In genomic region chr6:109801794-109802193, GRCh38 we compare ENCODE assay signal across 26 cellular contexts.
"Had no signal": no experiment of that assay in that cellular context is flagged by ENCODE, and none has a peak within 500 bp of the region (broad histone marks: within the 10 kb centered on the region; RNA-seq: fewer than 3 reads in every experiment).

No MANE protein-coding gene starts in this region.

- H3K4me2 ChIP-seq: neural progenitor cell had no signal

- H3K4me3 ChIP-seq: neural progenitor cell, ovary, psoas muscle, right lobe of liver, sigmoid colon, stomach, thoracic aorta, thyroid gland, tibial nerve, upper lobe of left lung, vagina had no signal

- H3K4me3 Mint-ChIP-seq: nephron; neural progenitor cell; stimulated activated effector memory CD8-positive, alpha-beta T cell treated with anti-CD3 and anti-CD28 coated beads, Interleukin-12 subunit alpha, Interleukin-12 subunit beta, amount 100 ng/mL, for 72 hours; stimulated activated naive B cell treated with anti-CD40 and anti-IgM and Interleukin-4, amounts not matched to agents 10 μg/mL and 1 μg/mL and 100 μg/mL, for 72 hours; stimulated activated naive CD8-positive, alpha-beta T cell treated with anti-CD3 and anti-CD28 coated beads, Interleukin-15, Interleukin-2, amounts not matched to agents 100 ng/mL and 50 ng/mL, for 24 hours had no signal

- H3K9me3 Mint-ChIP-seq: nephron; neural progenitor cell; stimulated activated effector memory CD8-positive, alpha-beta T cell treated with anti-CD3 and anti-CD28 coated beads, Interleukin-12 subunit alpha, Interleukin-12 subunit beta, amount 100 ng/mL, for 72 hours; stimulated activated naive B cell treated with anti-CD40 and anti-IgM and Interleukin-4, amounts not matched to agents 10 μg/mL and 1 μg/mL and 100 μg/mL, for 72 hours; stimulated activated naive CD8-positive, alpha-beta T cell treated with anti-CD3 and anti-CD28 coated beads, Interleukin-15, Interleukin-2, amounts not matched to agents 100 ng/mL and 50 ng/mL, for 24 hours had no signal

- H3K27me3 ChIP-seq: neural progenitor cell, ovary, right lobe of liver, sigmoid colon, stomach, thyroid gland, tibial nerve, upper lobe of left lung, vagina had no signal

- H3K27me3 Mint-ChIP-seq: progenitor cell of endocrine pancreas; stimulated activated naive B cell treated with anti-CD40 and anti-IgM and Interleukin-4, amounts not matched to agents 10 μg/mL and 1 μg/mL and 100 μg/mL, for 72 hours; stimulated activated naive CD8-positive, alpha-beta T cell treated with anti-CD3 and anti-CD28 coated beads, Interleukin-15, Interleukin-2, amounts not matched to agents 100 ng/mL and 50 ng/mL, for 24 hours had no signal

- H3K4me1 ChIP-seq: parathyroid adenoma, psoas muscle, right lobe of liver, sigmoid colon, stomach, thyroid gland, tibial nerve, upper lobe of left lung, vagina had no signal

- H3K36me3 Mint-ChIP-seq: neural progenitor cell; stimulated activated effector memory CD8-positive, alpha-beta T cell treated with anti-CD3 and anti-CD28 coated beads, Interleukin-12 subunit alpha, Interleukin-12 subunit beta, amount 100 ng/mL, for 72 hours had no signal

- H3K4me1 Mint-ChIP-seq: nephron; stimulated activated effector memory CD8-positive, alpha-beta T cell treated with anti-CD3 and anti-CD28 coated beads, Interleukin-12 subunit alpha, Interleukin-12 subunit beta, amount 100 ng/mL, for 72 hours had no signal

- H3K27ac Mint-ChIP-seq: nephron; neural progenitor cell; progenitor cell of endocrine pancreas; stimulated activated effector memory CD8-positive, alpha-beta T cell treated with anti-CD3 and anti-CD28 coated beads, Interleukin-12 subunit alpha, Interleukin-12 subunit beta, amount 100 ng/mL, for 72 hours; stimulated activated naive B cell treated with anti-CD40 and anti-IgM and Interleukin-4, amounts not matched to agents 10 μg/mL and 1 μg/mL and 100 μg/mL, for 72 hours; stimulated activated naive CD8-positive, alpha-beta T cell treated with anti-CD3 and anti-CD28 coated beads, Interleukin-15, Interleukin-2, amounts not matched to agents 100 ng/mL and 50 ng/mL, for 24 hours had no signal

- H3K36me3 ChIP-seq: neural progenitor cell, ovary, right lobe of liver, thyroid gland, vagina had no signal

- H3K9ac ChIP-seq: neural progenitor cell, parathyroid adenoma had no signal

- H3K27ac ChIP-seq: neural progenitor cell, ovary, parathyroid adenoma, psoas muscle, right lobe of liver, sigmoid colon, stomach, thoracic aorta, thyroid gland, upper lobe of left lung, vagina had no signal

- DNase-seq: occipital lobe; ovary; psoas muscle; right cardiac atrium; right lobe of liver; sigmoid colon; small intestine; stimulated activated CD4-positive, alpha-beta T cell treated with anti-CD3 and anti-CD28 coated beads, Interleukin-15, amount 100 ng/mL, for 24 hours; stimulated activated CD4-positive, alpha-beta T cell treated with anti-CD3 and anti-CD28 coated beads, Interleukin-2, amount 100 ng/mL, for 24 hours; stimulated activated CD4-positive, alpha-beta T cell treated with anti-CD3 and anti-CD28 coated beads, Interleukin-2, amount 100 ng/mL, for 48 hours; stimulated activated CD4-positive, alpha-beta T cell treated with anti-CD3 and anti-CD28 coated beads, Interleukin-4, amount 100 ng/mL, for 24 hours; stimulated activated naive B cell treated with anti-CD40 and anti-IgM and Interleukin-4, amounts not matched to agents 10 μg/mL and 1 μg/mL and 100 μg/mL, for 72 hours; stimulated activated naive CD4-positive, alpha-beta T cell treated with Interleukin-2 at 50 U/mL for 16 hours; stomach; thyroid gland; trophoblast cell; upper lobe of left lung had no signal

- H3K9me3 ChIP-seq: ovary, psoas muscle, right lobe of liver, sigmoid colon, stomach, thoracic aorta, thyroid gland, tibial nerve, upper lobe of left lung, vagina had no signal
